Comparison of ENCODE assay signal across 19 cellular contexts in genomic region chr16:24991349-24991748, GRCh38. TPM values are rescaled to one million over a fixed set of nuclear protein-coding genes. Genes with fewer than 3 reads are reported as not detected.
DNase-seq lines count a peak whose midpoint lies in the region; ATAC-seq and TF ChIP-seq lines count a peak whose summit lies in the region.
"Had no signal": no experiment of that assay in that cellular context is flagged by ENCODE, and none has a peak within 500 bp of the region (broad histone marks: within the 10 kb centered on the region; RNA-seq: fewer than 3 reads in every experiment).

No MANE protein-coding gene starts in this region.

- no peak for DNase-seq in activated T-cell treated with anti-CD3 and anti-CD28 coated beads, Interleukin-2, amount 50 U/mL, for 24 hours
- DNase-seq in activated T-cell treated with anti-CD3 and anti-CD28 coated beads, Interleukin-2, amount 50 U/mL, for 48 hours = no peak
- peak; percentile 2 for DNase-seq in coronary artery (ENCODE audit: low spot score)
- no peak for DNase-seq in naive thymus-derived CD4-positive, alpha-beta T cell
- DNase-seq in thoracic aorta (ENCODE audit: low spot score) = no peak
- DNase-seq in NCI-H748 treated with DMSO at 0.1 percent for 48 hours (lab: John Stamatoyannopoulos, UW) = no peak
- DNase-seq: activated CD4-positive, alpha-beta T cell treated with anti-CD3 and anti-CD28 coated beads, Interleukin-2, amount 10 ng/mL, durations not matched to agents 7 days and 5 days; foreskin fibroblast; immature natural killer cell; Kasumi-1; NCI-H187 treated with DMSO at 0.1 percent for 48 hours; NCI-H524 treated with DMSO at 0.1 percent for 48 hours; stimulated activated CD4-positive, alpha-beta T cell treated with anti-CD3 and anti-CD28 coated beads, Interleukin-2, amount 100 ng/mL, for 48 hours had no signal

- H3K4me1 Mint-ChIP-seq in activated T-cell treated with anti-CD3 and anti-CD28 coated beads, Interleukin-2, amount 50 U/mL, for 24 hours (ENCODE audit: low read depth) = peaks cover 80% of the 10 kb centered on the region
- peaks cover 44 to 94% (median 82%) of the 10 kb centered on the region in 7 donors for H3K4me1 Mint-ChIP-seq in naive thymus-derived CD4-positive, alpha-beta T cell

- no peaks in the 10 kb centered on the region for H3K9me3 Mint-ChIP-seq in activated T-cell treated with anti-CD3 and anti-CD28 coated beads, Interleukin-2, amount 50 U/mL, for 24 hours
- H3K9me3 Mint-ChIP-seq in naive thymus-derived CD4-positive, alpha-beta T cell = no peaks in the 10 kb centered on the region
- H3K9me3 Mint-ChIP-seq: activated CD4-positive, alpha-beta T cell treated with anti-CD3 and anti-CD28 coated beads, Interleukin-2, amount 10 ng/mL, durations not matched to agents 7 days and 5 days; activated T-cell treated with anti-CD3 and anti-CD28 coated beads, Interleukin-2, amount 50 U/mL, for 72 hours; GM23338; immature natural killer cell; T-helper 2 cell treated with Interferon-gamma antibody and Interleukin-4, amounts not matched to agents 5 μg/mL and 100 μg/mL, for 36 hours had no signal

- H3K27me3 Mint-ChIP-seq in activated T-cell treated with anti-CD3 and anti-CD28 coated beads, Interleukin-2, amount 50 U/mL, for 24 hours = no peaks in the 10 kb centered on the region
- no peaks in the 10 kb centered on the region for H3K27me3 Mint-ChIP-seq in naive thymus-derived CD4-positive, alpha-beta T cell
- H3K27me3 Mint-ChIP-seq: activated CD4-positive, alpha-beta T cell treated with anti-CD3 and anti-CD28 coated beads, Interleukin-2, amount 10 ng/mL, durations not matched to agents 7 days and 5 days had no signal

- intact Hi-C loops in naive thymus-derived CD4-positive, alpha-beta T cell (cut with micrococcal nuclease) = no loop called here

- CTCF ChIA-PET in naive thymus-derived CD4-positive, alpha-beta T cell (lab: Charles Lee) = interaction anchor here (0.7 kb wide), 1 partner anchor 141 kb away, joined by 4 read pairs; no protein-coding TSS in a partner anchor

- H3K27ac Mint-ChIP-seq in activated T-cell treated with anti-CD3 and anti-CD28 coated beads, Interleukin-2, amount 50 U/mL, for 24 hours = peak overlapping the region; percentile 10
- H3K27ac Mint-ChIP-seq in naive thymus-derived CD4-positive, alpha-beta T cell = peak overlapping the region in 5 of 9 donors; percentile 1 to 75 (median 17)
- H3K27ac Mint-ChIP-seq: activated CD4-positive, alpha-beta T cell treated with anti-CD3 and anti-CD28 coated beads, Interleukin-2, amount 10 ng/mL, durations not matched to agents 7 days and 5 days; activated T-cell treated with anti-CD3 and anti-CD28 coated beads, Interleukin-2, amount 50 U/mL, for 72 hours; T-helper 2 cell treated with Interferon-gamma antibody and Interleukin-4, amounts not matched to agents 5 μg/mL and 100 μg/mL, for 36 hours had no signal

- peaks cover 6 to 10% of the 10 kb centered on the region in 2 donors for H3K4me1 ChIP-seq in naive thymus-derived CD4-positive, alpha-beta T cell (ENCODE audit: control insufficient read depth in 2 of 2, insufficient read depth in 2 of 2, low read length in 2 of 2)
- peaks cover 51 to 96% of the 10 kb centered on the region in 2 donors for H3K4me1 ChIP-seq in thoracic aorta (ENCODE audit: control insufficient read depth in 1 of 2, low read depth in 2 of 2)

- no peak overlapping the region for H3K4me3 ChIP-seq in coronary artery
- H3K4me3 ChIP-seq in naive thymus-derived CD4-positive, alpha-beta T cell (ENCODE audit: low read length) = no peak overlapping the region
- no peak overlapping the region for H3K4me3 ChIP-seq in thoracic aorta
- H3K4me3 ChIP-seq: GM23338 had no signal

- H3K9me3 ChIP-seq in naive thymus-derived CD4-positive, alpha-beta T cell (ENCODE audit: control insufficient read depth in 2 of 3, low read length in 3 of 3) = no peaks in the 10 kb centered on the region
- no peaks in the 10 kb centered on the region for H3K9me3 ChIP-seq in thoracic aorta

- no peak for ATAC-seq in naive thymus-derived CD4-positive, alpha-beta T cell
- ATAC-seq in thoracic aorta (ENCODE audit: insufficient number of reproducible peaks, low FRiP score, low read depth) (no peak), GM18858 (IDR thresholded peaks at IDR 0.05; ENCODE audit: unreplicated experiment) (no peak), HG03521 (IDR thresholded peaks at IDR 0.05; ENCODE audit: unreplicated experiment) (no peak)
- ATAC-seq: GM23338 had no signal

- POLR2A ChIA-PET in naive thymus-derived CD4-positive, alpha-beta T cell (lab: Charles Lee) = interaction anchor here (0.6 kb wide), 1 partner anchor 125 kb away, joined by 3 read pairs; no protein-coding TSS in a partner anchor

- TF ChIP-seq CTCF in coronary artery (IDR thresholded peaks at IDR 0.05) (no peak), thoracic aorta (IDR thresholded peaks at IDR 0.05) (no peak)

- H3K36me3 Mint-ChIP-seq in activated T-cell treated with anti-CD3 and anti-CD28 coated beads, Interleukin-2, amount 50 U/mL, for 24 hours (ENCODE audit: low read depth) = peaks cover 4% of the 10 kb centered on the region
- peaks cover 0 to 13% (median 0%) of the 10 kb centered on the region in 5 donors for H3K36me3 Mint-ChIP-seq in naive thymus-derived CD4-positive, alpha-beta T cell
- H3K36me3 Mint-ChIP-seq: immature natural killer cell had no signal

- H3K27ac ChIP-seq in coronary artery (peak overlapping the region; percentile 79 to 87), thoracic aorta (peak overlapping the region; percentile 75 to 80)
- no peak overlapping the region for H3K27ac ChIP-seq in naive thymus-derived CD4-positive, alpha-beta T cell (ENCODE audit: low read depth, low read length)
- H3K27ac ChIP-seq: 22Rv1 had no signal

- no peaks in the 10 kb centered on the region for H3K27me3 ChIP-seq in naive thymus-derived CD4-positive, alpha-beta T cell (ENCODE audit: control insufficient read depth in 2 of 2, insufficient read depth in 2 of 2, low read length in 2 of 2)
- no peaks in the 10 kb centered on the region for H3K27me3 ChIP-seq in thoracic aorta (replicated peaks; ENCODE audit: insufficient read depth)

- no peaks in the 10 kb centered on the region for H3K36me3 ChIP-seq in naive thymus-derived CD4-positive, alpha-beta T cell (ENCODE audit: control insufficient read depth in 2 of 3, insufficient read depth in 3 of 3, low read length in 3 of 3)
- H3K36me3 ChIP-seq in thoracic aorta = no peaks in the 10 kb centered on the region

- H3K4me3 Mint-ChIP-seq in activated T-cell treated with anti-CD3 and anti-CD28 coated beads, Interleukin-2, amount 50 U/mL, for 24 hours = no peak overlapping the region
- peak overlapping the region in 2 of 10 donors; percentile 6 to 37 for H3K4me3 Mint-ChIP-seq in naive thymus-derived CD4-positive, alpha-beta T cell
- H3K4me3 Mint-ChIP-seq: activated CD4-positive, alpha-beta T cell treated with anti-CD3 and anti-CD28 coated beads, Interleukin-2, amount 10 ng/mL, durations not matched to agents 7 days and 5 days; activated T-cell treated with anti-CD3 and anti-CD28 coated beads, Interleukin-2, amount 50 U/mL, for 72 hours; GM23338; immature natural killer cell; T-helper 2 cell treated with Interferon-gamma antibody and Interleukin-4, amounts not matched to agents 5 μg/mL and 100 μg/mL, for 36 hours had no signal

RNA-seq across cellular contexts. Expression of gene ARHGAP17, which starts 23.8 kb away (rescaled TPM):
- 10 to 100 TPM; 58.8 to 92.7 (median 70.6) TPM for total RNA-seq in naive thymus-derived CD4-positive, alpha-beta T cell
- polyA plus RNA-seq in naive thymus-derived CD4-positive, alpha-beta T cell = 10 to 100 TPM; 26.3 to 45.6 TPM
- total RNA-seq in thoracic aorta = 10 to 100 TPM; 39.0 to 83.2 TPM
